ENCODE assay signal across 16 cellular contexts in genomic region chr10:119715628-119716505, GRCh38. TPM values are rescaled to one million over a fixed set of nuclear protein-coding genes. Genes with fewer than 3 reads are reported as not detected.
DNase-seq lines count a peak whose midpoint lies in the region; ATAC-seq and TF ChIP-seq lines count a peak whose summit lies in the region.
"Had no signal": no experiment of that assay in that cellular context is flagged by ENCODE, and none has a peak within 500 bp of the region (broad histone marks: within the 10 kb centered on the region; RNA-seq: fewer than 3 reads in every experiment).

No MANE protein-coding gene starts in this region.

- no peaks in the 10 kb centered on the region for H4K20me1 ChIP-seq in neural progenitor cell (ENCODE audit: low read depth)

- H3K4me1 Mint-ChIP-seq in neural progenitor cell: peaks cover 32% of the 10 kb centered on the region
- H3K4me1 Mint-ChIP-seq in CD4-positive, alpha-beta memory T cell: no peaks in the 10 kb centered on the region
- H3K4me1 Mint-ChIP-seq: activated naive CD4-positive, alpha-beta T cell treated with anti-CD3 and anti-CD28 coated beads, Interleukin-2, amount 10 ng/mL, durations not matched to agents 7 days and 5 days had no signal

- no peak for ATAC-seq in GM19328 (IDR thresholded peaks at IDR 0.05; ENCODE audit: unreplicated experiment)
- ATAC-seq: activated CD4-positive, CD25-positive, alpha-beta regulatory T cell treated with anti-CD3 and anti-CD28 coated beads, Interleukin-2, amount 50 U/mL, for 24 hours; gastrocnemius medialis; mucosa of descending colon had no signal

- DNase-seq in left ventricle myocardium inferior: no peak
- DNase-seq in cardiac septum (ENCODE audit: low spot score): no peak
- peak; percentile 63 for DNase-seq in fibroblast of peridontal ligament (ENCODE audit: extremely low read depth)
- peak; percentile 24 for DNase-seq in neural progenitor cell (ENCODE audit: low spot score)
- no peak for DNase-seq in CD4-positive, alpha-beta memory T cell
- no peak for DNase-seq in activated CD8-positive, alpha-beta memory T cell treated with anti-CD3 and anti-CD28 coated beads, Interleukin-2, amount 50 U/mL, for 4 hours
- no peak for DNase-seq in superior temporal gyrus (ENCODE audit: extremely low spot score)
- DNase-seq: activated CD8-positive, alpha-beta memory T cell treated with anti-CD3 and anti-CD28 coated beads, Interleukin-2, amount 50 U/mL, for 48 hours; activated naive CD4-positive, alpha-beta T cell treated with anti-CD3 and anti-CD28 coated beads, Interleukin-2, amount 10 ng/mL, durations not matched to agents 7 days and 5 days; gastrocnemius medialis; NCI-H2029; NCI-H69; Peyer's patch had no signal

- peaks cover 13% of the 10 kb centered on the region for H3K9me3 Mint-ChIP-seq in neural progenitor cell
- peaks cover 0 to 10% (median 3%) of the 10 kb centered on the region in 8 donors for H3K9me3 Mint-ChIP-seq in CD4-positive, alpha-beta memory T cell

- peak overlapping the region; percentile 23 for H3K27ac ChIP-seq in left ventricle myocardium inferior (replicated peaks)
- peak overlapping the region; percentile 71 for H3K27ac ChIP-seq in neural progenitor cell
- H3K27ac ChIP-seq in CD4-positive, alpha-beta memory T cell (ENCODE audit: low read depth, low read length): no peak overlapping the region

- peaks cover 4% of the 10 kb centered on the region for H3K36me3 Mint-ChIP-seq in neural progenitor cell
- no peaks in the 10 kb centered on the region for H3K36me3 Mint-ChIP-seq in CD4-positive, alpha-beta memory T cell

- no peaks in the 10 kb centered on the region for H3K79me2 ChIP-seq in neural progenitor cell (ENCODE audit: low read depth)

- H3K27me3 ChIP-seq in left ventricle myocardium inferior (ENCODE audit: low read depth) (no peaks in the 10 kb centered on the region), neural progenitor cell (no peaks in the 10 kb centered on the region)
- no peaks in the 10 kb centered on the region for H3K27me3 ChIP-seq in CD4-positive, alpha-beta memory T cell (ENCODE audit: insufficient read depth, low read length)
- H3K27me3 ChIP-seq: gastrocnemius medialis, Peyer's patch had no signal

- H3K27ac Mint-ChIP-seq in neural progenitor cell: peak overlapping the region; percentile 87
- H3K27ac Mint-ChIP-seq in CD4-positive, alpha-beta memory T cell: peak overlapping the region in 1 of 7 donors; percentile 61
- H3K27ac Mint-ChIP-seq: activated naive CD4-positive, alpha-beta T cell treated with anti-CD3 and anti-CD28 coated beads, Interleukin-2, amount 10 ng/mL, durations not matched to agents 7 days and 5 days had no signal

- peak overlapping the region; percentile 43 for H3K4me2 ChIP-seq in neural progenitor cell

- H3K9ac ChIP-seq in neural progenitor cell: no peak overlapping the region

- H3K4me1 ChIP-seq in left ventricle myocardium inferior: no peaks in the 10 kb centered on the region
- H3K4me1 ChIP-seq in neural progenitor cell: peaks cover 17% of the 10 kb centered on the region
- no peaks in the 10 kb centered on the region for H3K4me1 ChIP-seq in CD4-positive, alpha-beta memory T cell (ENCODE audit: insufficient read depth, low read length)
- H3K4me1 ChIP-seq: Peyer's patch had no signal

- peak overlapping the region; percentile 89 for H2AFZ ChIP-seq in neural progenitor cell (replicated peaks)

- TF ChIP-seq CTCF in left ventricle myocardium inferior (IDR thresholded peaks at IDR 0.05; ENCODE audit: borderline replicate concordance) (no peak), neural progenitor cell (IDR thresholded peaks at IDR 0.05) (no peak)

- intact Hi-C loops in left ventricle myocardium inferior (cut with micrococcal nuclease) (no loop called here), cardiac septum (cut with DNase I) (no loop called here)
- intact Hi-C loops in CD4-positive, alpha-beta memory T cell (cut with micrococcal nuclease): no loop called here

- POLR2A ChIA-PET in CD4-positive, alpha-beta memory T cell (lab: Charles Lee; ENCODE audit: partially characterized antibody): no interaction called here

- no peak overlapping the region for H3K4me3 Mint-ChIP-seq in neural progenitor cell
- no peak overlapping the region for H3K4me3 Mint-ChIP-seq in CD4-positive, alpha-beta memory T cell
- H3K4me3 Mint-ChIP-seq: activated naive CD4-positive, alpha-beta T cell treated with anti-CD3 and anti-CD28 coated beads, Interleukin-2, amount 10 ng/mL, durations not matched to agents 7 days and 5 days had no signal

- no peaks in the 10 kb centered on the region for H3K9me3 ChIP-seq in left ventricle myocardium inferior (replicated peaks)
- H3K9me3 ChIP-seq in neural progenitor cell (ENCODE audit: low read depth): peaks cover 1% of the 10 kb centered on the region
- no peaks in the 10 kb centered on the region for H3K9me3 ChIP-seq in CD4-positive, alpha-beta memory T cell (ENCODE audit: control insufficient read depth in 1 of 2, low read length in 2 of 2)
- H3K9me3 ChIP-seq: gastrocnemius medialis, mucosa of descending colon, Peyer's patch had no signal

- H3K36me3 ChIP-seq in left ventricle myocardium inferior: no peaks in the 10 kb centered on the region
- no peaks in the 10 kb centered on the region for H3K36me3 ChIP-seq in neural progenitor cell
- no peaks in the 10 kb centered on the region for H3K36me3 ChIP-seq in CD4-positive, alpha-beta memory T cell (ENCODE audit: insufficient read depth, low read length)
- H3K36me3 ChIP-seq: gastrocnemius medialis, Peyer's patch had no signal

- peaks cover 17% of the 10 kb centered on the region for H3F3A ChIP-seq in neural progenitor cell (ENCODE audit: low read depth)

- peaks cover 6% of the 10 kb centered on the region for H3K27me3 Mint-ChIP-seq in neural progenitor cell (ENCODE audit: insufficient read depth, low read depth)
- no peaks in the 10 kb centered on the region for H3K27me3 Mint-ChIP-seq in CD4-positive, alpha-beta memory T cell

- CTCF ChIA-PET in CD4-positive, alpha-beta memory T cell (lab: Charles Lee; ENCODE audit: partially characterized antibody): interaction anchor here (1.7 to 2.7 kb wide), 2 partner anchors 10 to 29 kb away, joined by 4 to 8 read pairs; partner anchors contain the start of gene INPP5F

- H3K4me3 ChIP-seq in left ventricle myocardium inferior: no peak overlapping the region
- no peak overlapping the region for H3K4me3 ChIP-seq in neural progenitor cell
- H3K4me3 ChIP-seq in CD4-positive, alpha-beta memory T cell (ENCODE audit: low read length in 2 of 2): no peak overlapping the region
- H3K4me3 ChIP-seq: gastrocnemius medialis, mucosa of descending colon, Peyer's patch had no signal

RNA-seq across cellular contexts. Expression of gene INPP5F, which starts 10.0 kb away (rescaled TPM):
- total RNA-seq in left ventricle myocardium inferior (4.9 TPM), cardiac septum (20.2 TPM), neural progenitor cell (ENCODE audit: low replicate concordance) (125 and 167 TPM in 2 replicates)
- total RNA-seq in CD4-positive, alpha-beta memory T cell: 10 to 100 TPM; 10.6 to 10.9 TPM
- 1 to 10 TPM; 3.6 to 5.5 TPM for polyA plus RNA-seq in CD4-positive, alpha-beta memory T cell

Comparison
In these comparisons a context has a peak if more than half of its experiments do, and no peak if none do; other contexts are left out.
1. DNase-seq: peak in fibroblast of peridontal ligament (single experiment) and neural progenitor cell (single experiment); none in left ventricle myocardium inferior (single experiment), cardiac septum (single experiment), CD4-positive, alpha-beta memory T cell (0 of 5), activated CD8-positive, alpha-beta memory T cell treated with anti-CD3 and anti-CD28 coated beads, Interleukin-2, amount 50 U/mL, for 4 hours (single experiment) and superior temporal gyrus (single experiment).